In the genomic region with DNA sequence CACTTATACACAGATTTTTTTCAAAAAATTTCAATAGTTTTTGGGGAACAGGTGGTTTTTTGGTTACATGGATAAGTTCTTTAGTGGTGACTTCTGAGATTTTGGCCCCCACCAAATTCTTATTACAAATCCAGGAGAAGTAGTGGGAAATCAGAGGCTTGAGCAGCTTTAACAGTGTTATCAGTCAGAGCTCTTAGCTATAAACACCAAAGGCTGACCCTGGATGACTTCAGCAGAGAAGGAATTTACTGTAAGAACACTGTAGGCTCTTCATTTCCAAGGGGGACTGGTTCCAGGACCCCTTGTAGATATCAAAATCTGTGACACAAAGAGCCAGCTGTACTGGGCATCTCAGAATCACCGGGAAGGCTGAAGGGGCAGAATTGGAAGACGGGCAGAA, we compare ENCODE assay signal across 22 cellular contexts. TPM values are rescaled to one million over a fixed set of nuclear protein-coding genes. Genes with fewer than 3 reads are reported as not detected.
A peak's percentile ranks its signal among the peaks of the same experiment; 100 is the strongest.
DNase-seq lines count a peak whose midpoint lies in the region; ATAC-seq and TF ChIP-seq lines count a peak whose summit lies in the region.
"Had no signal": no experiment of that assay in that cellular context is flagged by ENCODE, and none has a peak within 500 bp of the region (broad histone marks: within the 10 kb centered on the region; RNA-seq: fewer than 3 reads in every experiment).

No MANE protein-coding gene starts in this region.

- peak; percentile 76 for ATAC-seq in IMR-90 (ENCODE audit: low read depth)

- no TSS peak for BruUV-seq in IMR-90 (replicated peaks; lab: Mats Ljungman, UMichigan)

- intact Hi-C loops in CD14-positive monocyte (cut with micrococcal nuclease) (no loop called here), IMR-90 (cut with micrococcal nuclease) (loop anchor here (2.0 kb wide), 1 partner anchor 15 kb away; no protein-coding TSS in a partner anchor)

- peaks cover 62 to 70% of the 10 kb centered on the region in 2 donors for H3K36me3 Mint-ChIP-seq in CD14-positive monocyte

- in situ Hi-C loops in IMR-90 (cut with MboI; ENCODE audit: low sequenced_read_pairs): no loop called here
- in situ Hi-C loops in HAP-1 (cut with MboI; ENCODE audit: low sequenced_read_pairs): no loop called here

- no peak for TF ChIP-seq RAD21 in IMR-90 (IDR thresholded peaks at IDR 0.05; ENCODE audit: low read length)

- no peak overlapping the region for H2BK20ac ChIP-seq in IMR-90 (ENCODE audit: low read depth, low read length)

- H3K4me3 ChIP-seq in IMR-90 (ENCODE audit: insufficient read depth, low read depth, low read length) (no peak overlapping the region), choroid plexus epithelial cell (ENCODE audit: low read depth, low read length) (no peak overlapping the region), mesodermal cell (ENCODE audit: extremely low read depth, insufficient read depth, low read length, poor library complexity, severe bottlenecking) (no peak overlapping the region), HAP-1 (no peak overlapping the region)
- H3K4me3 ChIP-seq: GM23248, SJSA1 had no signal

- H3K9me3 ChIP-seq in IMR-90 (ENCODE audit: control insufficient read depth, insufficient read depth, low read length): no peaks in the 10 kb centered on the region
- H3K9me3 ChIP-seq in mesodermal cell (ENCODE audit: control insufficient read depth, low read length): no peaks in the 10 kb centered on the region
- H3K9me3 ChIP-seq in HAP-1: peaks cover 6% of the 10 kb centered on the region; the same call in 1 of the 2 replicates
- H3K9me3 ChIP-seq: SJSA1 had no signal

- H3K4me2 ChIP-seq in IMR-90 (ENCODE audit: low read depth, low read length): no peak overlapping the region

- no peak overlapping the region for H2BK120ac ChIP-seq in IMR-90 (ENCODE audit: low read depth, low read length)

- peak overlapping the region; percentile 23; the same call in 1 of the 2 replicates for H2AK5ac ChIP-seq in IMR-90 (ENCODE audit: low read depth, low read length)

- peak overlapping the region; percentile 5; the same call in 1 of the 2 replicates for H4K5ac ChIP-seq in IMR-90 (ENCODE audit: low read depth, low read length)

- CTCF ChIA-PET in IMR-90 (lab: Yijun Ruan, JAX): no interaction called here

- peak overlapping the region in 4 of 7 donors; percentile 8 to 35 (median 26) for H3K27ac Mint-ChIP-seq in CD14-positive monocyte
- H3K27ac Mint-ChIP-seq: CD4-positive, CD25-positive, alpha-beta regulatory T cell; IgD-negative memory B cell had no signal

- no peak overlapping the region for H4K91ac ChIP-seq in IMR-90 (ENCODE audit: insufficient read depth, low read depth, low read length)

- no peak overlapping the region for H2AFZ ChIP-seq in IMR-90 (replicated peaks; ENCODE audit: low read length, poor library complexity)
- H2AFZ ChIP-seq: GM23248 had no signal

- peak overlapping the region; percentile 40 for H3K4ac ChIP-seq in IMR-90 (ENCODE audit: low read depth, low read length)

- H2AK9ac ChIP-seq in IMR-90 (replicated peaks; ENCODE audit: low read depth, low read length, poor library complexity): no peak overlapping the region

- no peak overlapping the region for H3K23ac ChIP-seq in IMR-90 (ENCODE audit: low read depth, low read length)

- 0 out of 2 replicates have a peak, but pooled peaks cover 4% of the 10 kb centered on the region for H4K20me1 ChIP-seq in IMR-90 (ENCODE audit: insufficient read depth, low read length)

- 94% methylated on average over 2 of the region's 2 CpGs; no CpG with 5 or more reads in 1 of the 2 experiments for WGBS in IMR-90 (ENCODE audit: extremely low coverage in 2 of 2, insufficient read length in 1 of 2), 2 experiments
- WGBS in mesodermal cell (ENCODE audit: insufficient coverage in 2 of 2), 2 experiments: 93 to 95% methylated on average over 2 of the region's 2 CpGs

- peaks cover 6% of the 10 kb centered on the region; the same call in 1 of the 2 replicates for H3K9me1 ChIP-seq in IMR-90 (ENCODE audit: insufficient read depth, low read length)

- DNase-seq in CD14-positive monocyte (ENCODE audit: low spot score) (no peak), IMR-90 (peak; percentile 52), choroid plexus epithelial cell (ENCODE audit: low read depth) (peak; percentile 6), T1000 (lab: John Stamatoyannopoulos, UW) (no peak), NCI-H1048 (lab: John Stamatoyannopoulos, UW) (no peak), HAP-1 (ENCODE audit: low spot score in 2 of 2) (no peak), NCI-H69 (lab: John Stamatoyannopoulos, UW) (no peak)
- DNase-seq: AML-193; CD4-positive, CD25-positive, alpha-beta regulatory T cell; DMS53; GM23248; NCI-H1105 treated with DMSO at 0.1 percent for 48 hours; NCI-H1694 treated with DMSO at 0.1 percent for 48 hours; NCI-H2107; NCI-H226; NCI-H524 treated with DMSO at 0.1 percent for 48 hours; OCI-M1; SW 1271 had no signal

- H3K4me1 Mint-ChIP-seq in CD14-positive monocyte: peaks cover 4% of the 10 kb centered on the region

- no peak overlapping the region for H3K9ac ChIP-seq in IMR-90 (ENCODE audit: low read depth, low read length)
- H3K9ac ChIP-seq: GM23248 had no signal

- TF ChIP-seq CTCF in CD14-positive monocyte (IDR thresholded peaks at IDR 0.05) (no peak), IMR-90 (conservative IDR thresholded peaks at IDR 0.05; ENCODE audit: low read depth, low read length) (no peak), choroid plexus epithelial cell (conservative IDR thresholded peaks at IDR 0.05; ENCODE audit: low read depth, low read length) (no peak)

- H3K27ac ChIP-seq in IMR-90 (ENCODE audit: insufficient read depth, low read length) (peak overlapping the region; percentile 62; the same call in 1 of the 2 replicates), mesodermal cell (ENCODE audit: low read depth, low read length, severe bottlenecking) (peak overlapping the region; percentile 71)
- H3K27ac ChIP-seq: GM23248, RWPE1, SJSA1 had no signal

- peaks cover 22% of the 10 kb centered on the region for H3K36me3 ChIP-seq in IMR-90 (ENCODE audit: control insufficient read depth, insufficient read depth, low read length)
- peaks cover 68% of the 10 kb centered on the region for H3K36me3 ChIP-seq in mesodermal cell (ENCODE audit: control insufficient read depth, insufficient read depth, low read length)
- peaks cover 33% of the 10 kb centered on the region for H3K36me3 ChIP-seq in HAP-1 (replicated peaks)

- peaks cover 0 to 3% (median 0%) of the 10 kb centered on the region in 3 donors for H3K27me3 Mint-ChIP-seq in CD14-positive monocyte (ENCODE audit: low read depth in 3 of 3)
- H3K27me3 Mint-ChIP-seq: CD4-positive, CD25-positive, alpha-beta regulatory T cell; IgD-negative memory B cell had no signal

- peaks cover 0 to 3% (median 0%) of the 10 kb centered on the region in 7 donors for H3K9me3 Mint-ChIP-seq in CD14-positive monocyte

- no peak overlapping the region; the same call in 1 of the 2 replicates for H3K14ac ChIP-seq in IMR-90 (replicated peaks; ENCODE audit: low read depth, low read length)

- POLR2A ChIA-PET in IMR-90 (lab: Charles Lee; ENCODE audit: unreplicated experiment): no interaction called here

- no peak for TF ChIP-seq POLR2A in IMR-90 (IDR thresholded peaks at IDR 0.05; ENCODE audit: low read depth, low read length)

- no peak overlapping the region for H2BK15ac ChIP-seq in IMR-90 (ENCODE audit: low read depth, low read length)

- no peak overlapping the region for H3K4me3 Mint-ChIP-seq in CD14-positive monocyte
- H3K4me3 Mint-ChIP-seq: CD4-positive, CD25-positive, alpha-beta regulatory T cell had no signal

- H3K18ac ChIP-seq in IMR-90 (ENCODE audit: low read depth, low read length): no peak overlapping the region

- peak overlapping the region in 1 of 2 experiments; percentile 1; a peak in 1 of 4 replicates for H4K8ac ChIP-seq in IMR-90 (ENCODE audit: low read depth in 2 of 2, low read length in 2 of 2)

- H3K4me1 ChIP-seq in IMR-90 (ENCODE audit: control insufficient read depth, insufficient read depth, low read length) (peaks cover 4% of the 10 kb centered on the region; the same call in 1 of the 2 replicates), mesodermal cell (ENCODE audit: control insufficient read depth, insufficient read depth, low read length, poor library complexity, severe bottlenecking) (peaks cover 17% of the 10 kb centered on the region), HAP-1 (no peaks in the 10 kb centered on the region)
- H3K4me1 ChIP-seq: SJSA1 had no signal

- H3K27me3 ChIP-seq in IMR-90 (ENCODE audit: control insufficient read depth, insufficient read depth, low read length) (no peaks in the 10 kb centered on the region), HAP-1 (ENCODE audit: low read depth) (no peaks in the 10 kb centered on the region)
- H3K27me3 ChIP-seq: SJSA1 had no signal

- H3K56ac ChIP-seq in IMR-90 (ENCODE audit: extremely low read depth, insufficient read depth, low read length): no peak overlapping the region

- dilution Hi-C loops in IMR-90 (cut with HindIII; ENCODE audit: low sequenced_read_pairs, unreplicated experiment): no loop called here

- H2BK5ac ChIP-seq in IMR-90 (ENCODE audit: low read depth, low read length, poor library complexity, severe bottlenecking): peak overlapping the region; percentile 0

- H3K79me1 ChIP-seq in IMR-90 (ENCODE audit: low read depth in 1 of 2, low read length in 2 of 2): peaks cover 11 to 36% of the 10 kb centered on the region in 2 experiments; a peak in 3 of 4 replicates

TF ChIP-seq in IMR-90, 13 proteins besides CTCF, POLR2A, EP300 and RAD21 (continues in another document):
- TF ChIP-seq MAFK (IDR thresholded peaks at IDR 0.05; ENCODE audit: low read depth, low read length): no peak
- no peak for TF ChIP-seq CEBPB (IDR thresholded peaks at IDR 0.05; ENCODE audit: low read depth, low read length)
- TF ChIP-seq MXI1 (IDR thresholded peaks at IDR 0.05; ENCODE audit: borderline replicate concordance, low read depth, low read length): no peak
- no peak for TF ChIP-seq BHLHE40 (IDR thresholded peaks at IDR 0.05; ENCODE audit: low read depth, low read length)
- no peak for TF ChIP-seq FOS (IDR thresholded peaks at IDR 0.05; ENCODE audit: low read depth, low read length)
- TF ChIP-seq RFX5 (IDR thresholded peaks at IDR 0.05; ENCODE audit: low read depth, low read length): no peak
- TF ChIP-seq CHD1 (IDR thresholded peaks at IDR 0.05; ENCODE audit: low read depth, low read length): no peak
- TF ChIP-seq, protein P1, sequence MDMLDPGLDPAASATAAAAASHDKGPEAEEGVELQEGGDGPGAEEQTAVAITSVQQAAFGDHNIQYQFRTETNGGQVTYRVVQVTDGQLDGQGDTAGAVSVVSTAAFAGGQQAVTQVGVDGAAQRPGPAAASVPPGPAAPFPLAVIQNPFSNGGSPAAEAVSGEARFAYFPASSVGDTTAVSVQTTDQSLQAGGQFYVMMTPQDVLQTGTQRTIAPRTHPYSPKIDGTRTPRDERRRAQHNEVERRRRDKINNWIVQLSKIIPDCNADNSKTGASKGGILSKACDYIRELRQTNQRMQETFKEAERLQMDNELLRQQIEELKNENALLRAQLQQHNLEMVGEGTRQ (IDR thresholded peaks at IDR 0.05; ENCODE audit: low read depth, low read length): no peak

RNA-seq across cellular contexts. Expression of gene MPHOSPH6, which starts 17.8 kb away (rescaled TPM):
- polyA plus RNA-seq in CD14-positive monocyte (10 to 100 TPM; 20.2 to 37.6 TPM), IMR-90 (2012; rRNA removed) (11.8 and 15.5 TPM in 2 replicates)
- 5.4 and 28.1 TPM in 2 replicates for total RNA-seq in IMR-90 (2012; rRNA removed)
- 1.3 and 3.0 TPM in 2 replicates for polyA plus RNA-seq in IMR-90 (2012; cell fraction: cytosol; rRNA removed)
- polyA plus RNA-seq in IMR-90 (2012; cell fraction: nucleus; rRNA removed; ENCODE audit: low replicate concordance): 1.5 and 19.0 TPM in 2 replicates
- polyA plus RNA-seq in mesodermal cell (2013, experiment 1 of 2): 28.6 TPM
- 34.5 TPM for polyA plus RNA-seq in mesodermal cell (2013, experiment 2 of 2)

Comparison
In these comparisons a context has a peak if more than half of its experiments do, and no peak if none do; other contexts are left out.
1. DNase-seq: peak in IMR-90 (single experiment) and choroid plexus epithelial cell (single experiment); none in CD14-positive monocyte (single experiment), T1000 (single experiment), NCI-H1048 (single experiment), HAP-1 (0 of 2) and NCI-H69 (single experiment).